In the genomic region with DNA sequence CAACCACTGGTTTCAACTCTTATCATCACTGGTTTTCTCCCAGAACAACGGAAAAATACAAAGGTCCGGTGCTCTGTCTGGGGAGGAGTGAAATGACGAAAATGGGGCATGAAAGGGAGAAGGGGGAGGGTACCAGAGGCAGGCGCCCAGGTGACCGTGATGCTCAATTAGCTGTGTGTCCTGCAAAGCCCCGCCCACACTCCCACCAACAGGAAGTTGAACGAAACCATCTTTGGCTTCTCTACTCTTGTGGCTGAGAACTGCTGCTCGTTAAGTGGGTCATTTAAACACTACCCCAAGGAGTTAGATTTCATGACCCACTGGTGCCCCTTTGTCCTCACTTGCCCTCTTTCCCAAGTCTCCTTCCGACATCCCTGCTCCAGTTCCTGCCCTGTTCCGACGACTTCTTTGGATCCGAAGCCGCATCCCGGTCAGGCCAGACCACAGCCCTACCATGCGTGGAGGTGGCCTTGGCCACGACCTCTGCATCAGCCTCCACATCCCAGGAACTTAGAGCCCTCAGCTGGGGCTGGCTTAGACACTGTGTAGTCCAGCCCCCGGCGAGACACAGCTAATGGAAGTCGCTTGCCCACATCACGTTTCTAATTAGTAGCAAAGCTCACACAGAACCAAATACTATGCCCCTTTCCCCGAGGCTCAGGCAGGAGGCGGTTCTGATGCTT, we compare ENCODE assay signal across 2 cellular contexts.
TF ChIP-seq lines count a peak whose summit lies in the region.

No MANE protein-coding gene starts in this region.

TF ChIP-seq in WTC11, 78 proteins besides CTCF, POLR2A, EP300 and RAD21 (continued from another document):
- TF ChIP-seq, protein P1, sequence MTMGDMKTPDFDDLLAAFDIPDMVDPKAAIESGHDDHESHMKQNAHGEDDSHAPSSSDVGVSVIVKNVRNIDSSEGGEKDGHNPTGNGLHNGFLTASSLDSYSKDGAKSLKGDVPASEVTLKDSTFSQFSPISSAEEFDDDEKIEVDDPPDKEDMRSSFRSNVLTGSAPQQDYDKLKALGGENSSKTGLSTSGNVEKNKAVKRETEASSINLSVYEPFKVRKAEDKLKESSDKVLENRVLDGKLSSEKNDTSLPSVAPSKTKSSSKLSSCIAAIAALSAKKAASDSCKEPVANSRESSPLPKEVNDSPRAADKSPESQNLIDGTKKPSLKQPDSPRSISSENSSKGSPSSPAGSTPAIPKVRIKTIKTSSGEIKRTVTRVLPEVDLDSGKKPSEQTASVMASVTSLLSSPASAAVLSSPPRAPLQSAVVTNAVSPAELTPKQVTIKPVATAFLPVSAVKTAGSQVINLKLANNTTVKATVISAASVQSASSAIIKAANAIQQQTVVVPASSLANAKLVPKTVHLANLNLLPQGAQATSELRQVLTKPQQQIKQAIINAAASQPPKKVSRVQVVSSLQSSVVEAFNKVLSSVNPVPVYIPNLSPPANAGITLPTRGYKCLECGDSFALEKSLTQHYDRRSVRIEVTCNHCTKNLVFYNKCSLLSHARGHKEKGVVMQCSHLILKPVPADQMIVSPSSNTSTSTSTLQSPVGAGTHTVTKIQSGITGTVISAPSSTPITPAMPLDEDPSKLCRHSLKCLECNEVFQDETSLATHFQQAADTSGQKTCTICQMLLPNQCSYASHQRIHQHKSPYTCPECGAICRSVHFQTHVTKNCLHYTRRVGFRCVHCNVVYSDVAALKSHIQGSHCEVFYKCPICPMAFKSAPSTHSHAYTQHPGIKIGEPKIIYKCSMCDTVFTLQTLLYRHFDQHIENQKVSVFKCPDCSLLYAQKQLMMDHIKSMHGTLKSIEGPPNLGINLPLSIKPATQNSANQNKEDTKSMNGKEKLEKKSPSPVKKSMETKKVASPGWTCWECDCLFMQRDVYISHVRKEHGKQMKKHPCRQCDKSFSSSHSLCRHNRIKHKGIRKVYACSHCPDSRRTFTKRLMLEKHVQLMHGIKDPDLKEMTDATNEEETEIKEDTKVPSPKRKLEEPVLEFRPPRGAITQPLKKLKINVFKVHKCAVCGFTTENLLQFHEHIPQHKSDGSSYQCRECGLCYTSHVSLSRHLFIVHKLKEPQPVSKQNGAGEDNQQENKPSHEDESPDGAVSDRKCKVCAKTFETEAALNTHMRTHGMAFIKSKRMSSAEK (CRISPR knock-in tag; IDR thresholded peaks at IDR 0.05; ENCODE audit: borderline replicate concordance): no peak
- TF ChIP-seq ZNF219 (CRISPR knock-in tag; IDR thresholded peaks at IDR 0.05; ENCODE audit: borderline replicate concordance): no peak
TF ChIP-seq in WTC11: peak in this region for 0.

TF ChIP-seq in SK-N-SH treated with all-trans-retinoic acid at 6 μM for 48 hours, 23 proteins besides CTCF, POLR2A, EP300 and RAD21 (continued from another document):
- TF ChIP-seq, protein P2, sequence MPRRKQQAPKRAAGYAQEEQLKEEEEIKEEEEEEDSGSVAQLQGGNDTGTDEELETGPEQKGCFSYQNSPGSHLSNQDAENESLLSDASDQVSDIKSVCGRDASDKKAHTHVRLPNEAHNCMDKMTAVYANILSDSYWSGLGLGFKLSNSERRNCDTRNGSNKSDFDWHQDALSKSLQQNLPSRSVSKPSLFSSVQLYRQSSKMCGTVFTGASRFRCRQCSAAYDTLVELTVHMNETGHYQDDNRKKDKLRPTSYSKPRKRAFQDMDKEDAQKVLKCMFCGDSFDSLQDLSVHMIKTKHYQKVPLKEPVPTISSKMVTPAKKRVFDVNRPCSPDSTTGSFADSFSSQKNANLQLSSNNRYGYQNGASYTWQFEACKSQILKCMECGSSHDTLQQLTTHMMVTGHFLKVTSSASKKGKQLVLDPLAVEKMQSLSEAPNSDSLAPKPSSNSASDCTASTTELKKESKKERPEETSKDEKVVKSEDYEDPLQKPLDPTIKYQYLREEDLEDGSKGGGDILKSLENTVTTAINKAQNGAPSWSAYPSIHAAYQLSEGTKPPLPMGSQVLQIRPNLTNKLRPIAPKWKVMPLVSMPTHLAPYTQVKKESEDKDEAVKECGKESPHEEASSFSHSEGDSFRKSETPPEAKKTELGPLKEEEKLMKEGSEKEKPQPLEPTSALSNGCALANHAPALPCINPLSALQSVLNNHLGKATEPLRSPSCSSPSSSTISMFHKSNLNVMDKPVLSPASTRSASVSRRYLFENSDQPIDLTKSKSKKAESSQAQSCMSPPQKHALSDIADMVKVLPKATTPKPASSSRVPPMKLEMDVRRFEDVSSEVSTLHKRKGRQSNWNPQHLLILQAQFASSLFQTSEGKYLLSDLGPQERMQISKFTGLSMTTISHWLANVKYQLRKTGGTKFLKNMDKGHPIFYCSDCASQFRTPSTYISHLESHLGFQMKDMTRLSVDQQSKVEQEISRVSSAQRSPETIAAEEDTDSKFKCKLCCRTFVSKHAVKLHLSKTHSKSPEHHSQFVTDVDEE (CRISPR knock-in tag; IDR thresholded peaks at IDR 0.05): no peak
- TF ChIP-seq, protein P3, sequence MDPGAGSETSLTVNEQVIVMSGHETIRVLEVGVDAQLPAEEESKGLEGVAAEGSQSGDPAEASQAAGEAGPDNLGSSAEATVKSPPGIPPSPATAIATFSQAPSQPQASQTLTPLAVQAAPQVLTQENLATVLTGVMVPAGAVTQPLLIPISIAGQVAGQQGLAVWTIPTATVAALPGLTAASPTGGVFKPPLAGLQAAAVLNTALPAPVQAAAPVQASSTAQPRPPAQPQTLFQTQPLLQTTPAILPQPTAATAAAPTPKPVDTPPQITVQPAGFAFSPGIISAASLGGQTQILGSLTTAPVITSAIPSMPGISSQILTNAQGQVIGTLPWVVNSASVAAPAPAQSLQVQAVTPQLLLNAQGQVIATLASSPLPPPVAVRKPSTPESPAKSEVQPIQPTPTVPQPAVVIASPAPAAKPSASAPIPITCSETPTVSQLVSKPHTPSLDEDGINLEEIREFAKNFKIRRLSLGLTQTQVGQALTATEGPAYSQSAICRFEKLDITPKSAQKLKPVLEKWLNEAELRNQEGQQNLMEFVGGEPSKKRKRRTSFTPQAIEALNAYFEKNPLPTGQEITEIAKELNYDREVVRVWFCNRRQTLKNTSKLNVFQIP (CRISPR knock-in tag; IDR thresholded peaks at IDR 0.05; ENCODE audit: borderline replicate concordance, low read depth): no peak
- TF ChIP-seq ISL1 (CRISPR knock-in tag; IDR thresholded peaks at IDR 0.05): no peak
- no peak for TF ChIP-seq GLIS3 (CRISPR knock-in tag; IDR thresholded peaks at IDR 0.05)
